ENCODE assay signal across 22 cellular contexts in the genomic region with DNA sequence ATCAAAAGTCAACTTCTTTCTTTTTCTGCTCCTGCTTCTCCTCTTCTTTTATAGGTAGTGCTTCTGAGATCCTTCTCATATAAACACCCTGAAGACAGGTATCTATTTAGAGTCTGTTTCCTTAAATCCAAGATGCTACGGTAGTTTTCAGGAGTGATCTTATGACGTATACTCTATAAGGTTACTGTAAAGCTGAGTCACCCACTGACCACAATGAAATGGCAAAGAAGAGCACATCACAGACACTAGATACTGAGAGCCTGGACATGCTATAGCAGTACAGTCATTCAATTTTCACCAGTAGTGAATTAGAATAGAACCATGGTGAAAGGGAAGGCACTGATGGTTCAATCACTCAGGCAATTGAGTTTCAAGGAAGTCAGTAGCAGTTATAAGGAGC.
DNase-seq lines count a peak whose midpoint lies in the region; ATAC-seq and TF ChIP-seq lines count a peak whose summit lies in the region.
"Had no signal": no experiment of that assay in that cellular context is flagged by ENCODE, and none has a peak within 500 bp of the region (broad histone marks: within the 10 kb centered on the region; RNA-seq: fewer than 3 reads in every experiment).

No MANE protein-coding gene starts in this region.

- CTCF ChIA-PET in IMR-90 (lab: Yijun Ruan, JAX): no interaction called here

- no peaks in the 10 kb centered on the region for H3K36me3 Mint-ChIP-seq in naive thymus-derived CD8-positive, alpha-beta T cell
- H3K36me3 Mint-ChIP-seq: activated naive CD4-positive, alpha-beta T cell treated with anti-CD3 and anti-CD28 coated beads, Interleukin-2, amount 50 U/mL, for 24 hours; CD14-positive monocyte had no signal

- POLR2A ChIA-PET in IMR-90 (lab: Charles Lee; ENCODE audit: unreplicated experiment): no interaction called here
- POLR2A ChIA-PET in naive thymus-derived CD8-positive, alpha-beta T cell (lab: Charles Lee): no interaction called here

- no peak overlapping the region; a peak in 1 of 4 replicates for H4K8ac ChIP-seq in IMR-90 (ENCODE audit: low read depth in 2 of 2, low read length in 2 of 2)

- no peak overlapping the region for H3K4me2 ChIP-seq in IMR-90 (ENCODE audit: low read depth, low read length)

- in situ Hi-C loops in Caki2 (cut with HindIII; ENCODE audit: low pct_unique_long_range_greater_than_20kb, low sequenced_read_pairs) (no loop called here), IMR-90 (cut with MboI; ENCODE audit: low sequenced_read_pairs) (no loop called here)

- WGBS in IMR-90 (ENCODE audit: extremely low coverage in 2 of 2, insufficient read length in 1 of 2), 2 experiments: no CpG with 5 or more reads among the region's 2 CpGs

- H3K27ac Mint-ChIP-seq in naive thymus-derived CD8-positive, alpha-beta T cell: no peak overlapping the region
- H3K27ac Mint-ChIP-seq: activated B cell treated with CpG ODN at 0.5 μM for 24 hours; activated naive CD4-positive, alpha-beta T cell treated with anti-CD3 and anti-CD28 coated beads, Interleukin-2, amount 50 U/mL, for 24 hours; activated T-helper 1 cell treated with anti-CD3 and anti-CD28 coated beads, Interleukin-12 subunit alpha, Interleukin-12 subunit beta, Interleukin-2, Interleukin-4 antibody, amounts not matched to agents 30 ng/mL and 10 ng/mL and 1 ng/mL, durations not matched to agents 14 hours and 24 hours and 36 hours; CD14-positive monocyte; nephron; stimulated activated naive CD8-positive, alpha-beta T cell treated with anti-CD3 and anti-CD28 coated beads, Interleukin-15, Interleukin-2, amounts not matched to agents 100 ng/mL and 50 ng/mL, for 24 hours had no signal

- H3K4me1 ChIP-seq in IMR-90 (ENCODE audit: control insufficient read depth, insufficient read depth, low read length) (peaks cover 2% of the 10 kb centered on the region), adipocyte (ENCODE audit: control insufficient read depth, insufficient read depth, low read length) (no peaks in the 10 kb centered on the region)
- H3K4me1 ChIP-seq: thyroid gland had no signal

- H4K5ac ChIP-seq in IMR-90 (ENCODE audit: low read depth, low read length): peak overlapping the region; percentile 49; the same call in 1 of the 2 replicates

- H3K79me1 ChIP-seq in IMR-90 (ENCODE audit: low read depth in 1 of 2, low read length in 2 of 2): no peaks in the 10 kb centered on the region

- H2AK5ac ChIP-seq in IMR-90 (ENCODE audit: low read depth, low read length): no peak overlapping the region

- H3K9me3 ChIP-seq in IMR-90 (ENCODE audit: control insufficient read depth, insufficient read depth, low read length) (no peaks in the 10 kb centered on the region), adipocyte (ENCODE audit: control insufficient read depth, low read length) (no peaks in the 10 kb centered on the region)
- H3K9me3 ChIP-seq: thyroid gland had no signal

- H4K20me1 ChIP-seq in IMR-90 (ENCODE audit: insufficient read depth, low read length): no peaks in the 10 kb centered on the region

- H3K9me1 ChIP-seq in IMR-90 (ENCODE audit: insufficient read depth, low read length): no peaks in the 10 kb centered on the region

- DNase-seq in Caki2 (ENCODE audit: low read depth): peak; percentile 14
- peak; percentile 83 for DNase-seq in IMR-90
- DNase-seq in adipocyte (ENCODE audit: low read depth): peak; percentile 19
- DNase-seq in fibroblast of the aortic adventitia (ENCODE audit: low read depth): peak; percentile 18
- no peak for DNase-seq in posterior vena cava (ENCODE audit: low spot score)
- DNase-seq in DMS114 treated with DMSO at 0.1 percent for 48 hours (lab: John Stamatoyannopoulos, UW; ENCODE audit: unreplicated experiment): no peak
- no peak for DNase-seq in naive thymus-derived CD8-positive, alpha-beta T cell
- no peak for DNase-seq in NCI-H2227 (lab: John Stamatoyannopoulos, UW; ENCODE audit: unreplicated experiment)
- DNase-seq: activated B cell treated with CpG ODN at 0.5 μM for 24 hours, aorta, dorsolateral prefrontal cortex, KBM-7, left ventricle myocardium superior, NCI-H1436, NCI-H524 treated with DMSO at 0.1 percent for 48 hours, retina, thyroid gland had no signal

- H2AK9ac ChIP-seq in IMR-90 (replicated peaks; ENCODE audit: low read depth, low read length, poor library complexity): no peak overlapping the region

- 0 out of 2 replicates have a peak overlapping the region, but pooled peaks have one; percentile 38 for H3K14ac ChIP-seq in IMR-90 (replicated peaks; ENCODE audit: low read depth, low read length)

- H2BK15ac ChIP-seq in IMR-90 (ENCODE audit: low read depth, low read length): no peak overlapping the region

- BruUV-seq in IMR-90 (replicated peaks; lab: Mats Ljungman, UMichigan): no TSS peak

- H3K36me3 ChIP-seq in IMR-90 (ENCODE audit: control insufficient read depth, insufficient read depth, low read length) (no peaks in the 10 kb centered on the region), adipocyte (ENCODE audit: control insufficient read depth, insufficient read depth, low read length, severe bottlenecking) (no peaks in the 10 kb centered on the region)
- H3K36me3 ChIP-seq: thyroid gland had no signal

- H3K27me3 Mint-ChIP-seq in naive thymus-derived CD8-positive, alpha-beta T cell: no peaks in the 10 kb centered on the region
- H3K27me3 Mint-ChIP-seq: activated B cell treated with CpG ODN at 0.5 μM for 24 hours; activated naive CD4-positive, alpha-beta T cell treated with anti-CD3 and anti-CD28 coated beads, Interleukin-2, amount 50 U/mL, for 24 hours; stimulated activated naive CD8-positive, alpha-beta T cell treated with anti-CD3 and anti-CD28 coated beads, Interleukin-15, Interleukin-2, amounts not matched to agents 100 ng/mL and 50 ng/mL, for 24 hours had no signal

- H3K18ac ChIP-seq in IMR-90 (ENCODE audit: low read depth, low read length): no peak overlapping the region

- no peak overlapping the region for H3K4me3 Mint-ChIP-seq in naive thymus-derived CD8-positive, alpha-beta T cell
- H3K4me3 Mint-ChIP-seq: activated B cell treated with CpG ODN at 0.5 μM for 24 hours; activated naive CD4-positive, alpha-beta T cell treated with anti-CD3 and anti-CD28 coated beads, Interleukin-2, amount 50 U/mL, for 24 hours; activated T-helper 1 cell treated with anti-CD3 and anti-CD28 coated beads, Interleukin-12 subunit alpha, Interleukin-12 subunit beta, Interleukin-2, Interleukin-4 antibody, amounts not matched to agents 30 ng/mL and 10 ng/mL and 1 ng/mL, durations not matched to agents 14 hours and 24 hours and 36 hours; CD14-positive monocyte; nephron; stimulated activated naive CD8-positive, alpha-beta T cell treated with anti-CD3 and anti-CD28 coated beads, Interleukin-15, Interleukin-2, amounts not matched to agents 100 ng/mL and 50 ng/mL, for 24 hours had no signal

- H3K9ac ChIP-seq in IMR-90 (ENCODE audit: low read depth, low read length) (no peak overlapping the region), adipocyte (ENCODE audit: low read length) (no peak overlapping the region)

- peaks cover 0 to 13% (median 3%) of the 10 kb centered on the region in 9 donors for H3K9me3 Mint-ChIP-seq in naive thymus-derived CD8-positive, alpha-beta T cell
- H3K9me3 Mint-ChIP-seq: activated B cell treated with CpG ODN at 0.5 μM for 24 hours; activated naive CD4-positive, alpha-beta T cell treated with anti-CD3 and anti-CD28 coated beads, Interleukin-2, amount 50 U/mL, for 24 hours; nephron; stimulated activated naive CD8-positive, alpha-beta T cell treated with anti-CD3 and anti-CD28 coated beads, Interleukin-15, Interleukin-2, amounts not matched to agents 100 ng/mL and 50 ng/mL, for 24 hours had no signal

- peak overlapping the region; percentile 11; the same call in 1 of the 2 replicates for H4K91ac ChIP-seq in IMR-90 (ENCODE audit: insufficient read depth, low read depth, low read length)

- intact Hi-C loops in IMR-90 (cut with micrococcal nuclease): no loop called here
- intact Hi-C loops in posterior vena cava (cut with DNase I): no loop called here

- dilution Hi-C loops in IMR-90 (cut with HindIII; ENCODE audit: low sequenced_read_pairs, unreplicated experiment): no loop called here

- H2BK120ac ChIP-seq in IMR-90 (ENCODE audit: low read depth, low read length): peak overlapping the region; percentile 54

- H3K56ac ChIP-seq in IMR-90 (ENCODE audit: extremely low read depth, insufficient read depth, low read length): no peak overlapping the region

- no peak overlapping the region for H3K23ac ChIP-seq in IMR-90 (ENCODE audit: low read depth, low read length)

- TF ChIP-seq RAD21 in IMR-90 (IDR thresholded peaks at IDR 0.05; ENCODE audit: low read length): no peak

- no peaks in the 10 kb centered on the region for H3K27me3 ChIP-seq in IMR-90 (ENCODE audit: control insufficient read depth, insufficient read depth, low read length)
- H3K27me3 ChIP-seq in adipocyte (replicated peaks; ENCODE audit: control insufficient read depth, insufficient read depth, low read length): no peaks in the 10 kb centered on the region
- H3K27me3 ChIP-seq: dorsolateral prefrontal cortex, thyroid gland had no signal

- no peak overlapping the region for H3K27ac ChIP-seq in IMR-90 (ENCODE audit: insufficient read depth, low read length)
- H3K27ac ChIP-seq: dorsolateral prefrontal cortex, thyroid gland had no signal

- H3K4me1 Mint-ChIP-seq in naive thymus-derived CD8-positive, alpha-beta T cell: no peaks in the 10 kb centered on the region
- H3K4me1 Mint-ChIP-seq: activated B cell treated with CpG ODN at 0.5 μM for 24 hours; activated naive CD4-positive, alpha-beta T cell treated with anti-CD3 and anti-CD28 coated beads, Interleukin-2, amount 50 U/mL, for 24 hours; CD14-positive monocyte; nephron had no signal

- ATAC-seq in IMR-90 (ENCODE audit: low read depth): peak; percentile 63
- no peak for ATAC-seq in naive thymus-derived CD8-positive, alpha-beta T cell
- ATAC-seq: left ventricle myocardium superior had no signal

- H2AFZ ChIP-seq in IMR-90 (replicated peaks; ENCODE audit: low read length, poor library complexity): no peak overlapping the region

- TF ChIP-seq CTCF in IMR-90 (conservative IDR thresholded peaks at IDR 0.05; ENCODE audit: low read depth, low read length) (no peak), fibroblast of the aortic adventitia (IDR thresholded peaks at IDR 0.05; ENCODE audit: insufficient read depth, low read length) (no peak)

- H3K4me3 ChIP-seq in IMR-90 (ENCODE audit: insufficient read depth, low read depth, low read length) (no peak overlapping the region), adipocyte (ENCODE audit: low read length) (no peak overlapping the region), fibroblast of the aortic adventitia (ENCODE audit: low read depth, low read length) (no peak overlapping the region)
- H3K4me3 ChIP-seq: dorsolateral prefrontal cortex, thyroid gland had no signal

- H2BK20ac ChIP-seq in IMR-90 (ENCODE audit: low read depth, low read length): peak overlapping the region; percentile 32; the same call in 1 of the 2 replicates

- H2BK5ac ChIP-seq in IMR-90 (ENCODE audit: low read depth, low read length, poor library complexity, severe bottlenecking): peak overlapping the region; percentile 43

- TF ChIP-seq POLR2A in IMR-90 (IDR thresholded peaks at IDR 0.05; ENCODE audit: low read depth, low read length): no peak

- peak overlapping the region; percentile 30 for H3K4ac ChIP-seq in IMR-90 (ENCODE audit: low read depth, low read length)

TF ChIP-seq in IMR-90, 13 proteins besides CTCF, POLR2A, EP300 and RAD21 (continues in another document):
- peak; percentile 33; the same call in 1 of the 2 replicates for TF ChIP-seq MAFK (IDR thresholded peaks at IDR 0.05; ENCODE audit: low read depth, low read length)
- TF ChIP-seq NFE2L2 (IDR thresholded peaks at IDR 0.05; ENCODE audit: low read depth, low read length): peak; percentile 93

Comparison
In these comparisons a context has a peak if more than half of its experiments do, and no peak if none do; other contexts are left out.
1. DNase-seq: peak in Caki2 (single experiment), IMR-90 (single experiment), adipocyte (single experiment) and fibroblast of the aortic adventitia (single experiment); none in posterior vena cava (single experiment), DMS114 treated with DMSO at 0.1 percent for 48 hours (single experiment), naive thymus-derived CD8-positive, alpha-beta T cell (0 of 10) and NCI-H2227 (single experiment).